25 cellular contexts compared by ENCODE assay signal in the genomic region with DNA sequence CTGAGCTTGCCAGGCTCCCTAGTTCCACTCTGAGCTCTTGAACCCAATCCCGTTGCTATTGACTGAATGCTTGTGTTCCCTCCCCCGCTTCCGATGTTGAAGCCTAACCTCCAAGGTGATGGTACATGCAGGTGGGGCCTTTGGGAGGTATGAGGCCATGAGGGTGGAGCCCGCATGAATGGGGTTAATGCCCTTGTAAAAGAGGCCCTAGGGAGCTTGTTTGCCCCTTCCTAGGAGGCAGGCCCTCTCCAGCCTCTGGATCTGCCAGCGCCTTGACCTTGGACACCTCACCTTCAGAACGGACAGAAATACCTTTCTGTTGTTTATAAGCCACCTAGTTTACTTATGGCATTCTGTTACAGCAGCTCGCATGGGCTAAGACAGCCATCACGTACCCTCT.
"Had no signal": no experiment of that assay in that cellular context is flagged by ENCODE, and none has a peak within 500 bp of the region (broad histone marks: within the 10 kb centered on the region; RNA-seq: fewer than 3 reads in every experiment).

No MANE protein-coding gene starts in this region.

- H3K4me3 ChIP-seq: heart right ventricle, hepatocyte, left ventricle myocardium inferior, pancreas, prostate gland, skin epidermis, suprapubic skin, thoracic aorta, tibial artery, uterus had no signal

- H3K27ac ChIP-seq: heart right ventricle, hepatocyte, left ventricle myocardium inferior, pancreas, prostate gland, skin epidermis, suprapubic skin, thoracic aorta, tibial artery, uterus had no signal

- FAIRE-seq: keratinocyte, pancreas had no signal

- H3K4me3 Mint-ChIP-seq: memory B cell; natural killer cell; nephron progenitor cell; stimulated activated effector memory CD8-positive, alpha-beta T cell treated with anti-CD3 and anti-CD28 coated beads, Interleukin-12 subunit alpha, Interleukin-12 subunit beta, amount 100 ng/mL, for 72 hours; stimulated activated naive CD8-positive, alpha-beta T cell treated with anti-CD3 and anti-CD28 coated beads, Interleukin-15, Interleukin-2, amounts not matched to agents 100 ng/mL and 50 ng/mL, for 24 hours; type B pancreatic cell had no signal

- H3K9me3 ChIP-seq: heart right ventricle, left ventricle myocardium inferior, pancreas, prostate gland, suprapubic skin, thoracic aorta, tibial artery, uterus had no signal

- DNase-seq: heart right ventricle; left ventricle myocardium inferior; midbrain; naive B cell; natural killer cell; nephron progenitor cell; nucleus accumbens; retina; right cardiac atrium; stimulated activated CD4-positive, alpha-beta T cell treated with anti-CD3 and anti-CD28 coated beads, Interleukin-4, amount 100 ng/mL, for 24 hours; stimulated activated naive CD4-positive, alpha-beta T cell; tibial artery; uterus had no signal

- H3K9me3 Mint-ChIP-seq: memory B cell; natural killer cell; nephron progenitor cell; stimulated activated effector memory CD8-positive, alpha-beta T cell treated with anti-CD3 and anti-CD28 coated beads, Interleukin-12 subunit alpha, Interleukin-12 subunit beta, amount 100 ng/mL, for 72 hours; stimulated activated naive CD8-positive, alpha-beta T cell treated with anti-CD3 and anti-CD28 coated beads, Interleukin-15, Interleukin-2, amounts not matched to agents 100 ng/mL and 50 ng/mL, for 24 hours; type B pancreatic cell had no signal

- H2AFZ ChIP-seq: hepatocyte had no signal

- H3K4me2 ChIP-seq: hepatocyte had no signal

- H3K27ac Mint-ChIP-seq: memory B cell; natural killer cell; nephron progenitor cell; stimulated activated effector memory CD8-positive, alpha-beta T cell treated with anti-CD3 and anti-CD28 coated beads, Interleukin-12 subunit alpha, Interleukin-12 subunit beta, amount 100 ng/mL, for 72 hours; stimulated activated naive CD8-positive, alpha-beta T cell treated with anti-CD3 and anti-CD28 coated beads, Interleukin-15, Interleukin-2, amounts not matched to agents 100 ng/mL and 50 ng/mL, for 24 hours; type B pancreatic cell had no signal

- ATAC-seq: heart right ventricle; natural killer cell; pancreas; right cardiac atrium; sciatic nerve; stimulated activated effector memory CD8-positive, alpha-beta T cell treated with anti-CD3 and anti-CD28 coated beads, Interleukin-12 subunit alpha, Interleukin-12 subunit beta, amount 100 ng/mL, for 72 hours had no signal

- H3K27me3 ChIP-seq: hepatocyte, pancreas, suprapubic skin, uterus had no signal

- H3K36me3 ChIP-seq: heart right ventricle, left ventricle myocardium inferior, pancreas, prostate gland, thoracic aorta, uterus had no signal

- H3K79me2 ChIP-seq: hepatocyte had no signal

- H3K27me3 Mint-ChIP-seq: naive B cell; stimulated activated naive CD8-positive, alpha-beta T cell treated with anti-CD3 and anti-CD28 coated beads, Interleukin-15, Interleukin-2, amounts not matched to agents 100 ng/mL and 50 ng/mL, for 24 hours had no signal

- H3K4me1 Mint-ChIP-seq: memory B cell; naive B cell; natural killer cell; nephron progenitor cell; stimulated activated effector memory CD8-positive, alpha-beta T cell treated with anti-CD3 and anti-CD28 coated beads, Interleukin-12 subunit alpha, Interleukin-12 subunit beta, amount 100 ng/mL, for 72 hours had no signal

- H3K36me3 Mint-ChIP-seq: memory B cell; naive B cell; natural killer cell; stimulated activated effector memory CD8-positive, alpha-beta T cell treated with anti-CD3 and anti-CD28 coated beads, Interleukin-12 subunit alpha, Interleukin-12 subunit beta, amount 100 ng/mL, for 72 hours; type B pancreatic cell had no signal

- H3K4me1 ChIP-seq: heart right ventricle, left ventricle myocardium inferior, prostate gland, suprapubic skin, tibial artery, uterus had no signal
